In genomic region chr18:21187886-21188285, GRCh38 we compare ENCODE assay signal across 15 cellular contexts. TPM values are rescaled to one million over a fixed set of nuclear protein-coding genes. Genes with fewer than 3 reads are reported as not detected.
DNase-seq lines count a peak whose midpoint lies in the region; ATAC-seq and TF ChIP-seq lines count a peak whose summit lies in the region.
"Had no signal": no experiment of that assay in that cellular context is flagged by ENCODE, and none has a peak within 500 bp of the region (broad histone marks: within the 10 kb centered on the region; RNA-seq: fewer than 3 reads in every experiment).

No MANE protein-coding gene starts in this region.

- ATAC-seq in Right ventricle myocardium superior (ENCODE audit: poor library complexity), result peak; percentile 72
- ATAC-seq in left ventricle myocardium superior, result peak; percentile 77
- ATAC-seq: CD8-positive, alpha-beta T cell had no signal

- DNase-seq in Right ventricle myocardium superior (no peak), right atrium auricular region (ENCODE audit: low spot score) (no peak), left ventricle myocardium superior (peak; percentile 37), cardiac septum (ENCODE audit: low spot score) (no peak), CD1c-positive myeloid dendritic cell (ENCODE audit: extremely low spot score) (no peak)
- DNase-seq: 8988T; ACHN; BE2C; Caco-2; Calu3; CD4-positive, alpha-beta T cell; CD8-positive, alpha-beta T cell; DMS79 treated with DMSO at 0.1 percent for 48 hours; GF-D8 had no signal

- H3K27ac ChIP-seq in right atrium auricular region, result no peak overlapping the region
- H3K27ac ChIP-seq: BLaER1 had no signal

- H3K4me3 ChIP-seq in right atrium auricular region, result no peak overlapping the region
- H3K4me3 ChIP-seq: BLaER1 had no signal

- no peaks in the 10 kb centered on the region for H3K27me3 ChIP-seq in right atrium auricular region
- H3K27me3 ChIP-seq: BE2C, BLaER1 had no signal

- TF ChIP-seq CTCF in right atrium auricular region (IDR thresholded peaks at IDR 0.05), result no peak

- H3K4me1 ChIP-seq in right atrium auricular region, result no peaks in the 10 kb centered on the region
- H3K4me1 ChIP-seq: BE2C, BLaER1 had no signal

- no peaks in the 10 kb centered on the region for H3K9me3 ChIP-seq in right atrium auricular region
- H3K9me3 ChIP-seq: BE2C, BLaER1, Caco-2 had no signal

- intact Hi-C loops in Right ventricle myocardium superior (cut with DNase I) (no loop called here), left ventricle myocardium superior (cut with micrococcal nuclease) (no loop called here), cardiac septum (cut with DNase I) (no loop called here)

- H3K36me3 ChIP-seq in right atrium auricular region, result no peaks in the 10 kb centered on the region
- H3K36me3 ChIP-seq: BE2C, BLaER1 had no signal

RNA-seq across cellular contexts. Expression of gene GREB1L, which starts 54.1 kb away (rescaled TPM):
- total RNA-seq in Right ventricle myocardium superior (8.0 TPM), right atrium auricular region (10 to 100 TPM; 17.5 to 19.1 TPM), left ventricle myocardium superior (7.2 TPM), cardiac septum (16.2 TPM)
- total RNA-seq: CD4-positive, alpha-beta T cell; CD8-positive, alpha-beta T cell had no signal
